In the genomic region with DNA sequence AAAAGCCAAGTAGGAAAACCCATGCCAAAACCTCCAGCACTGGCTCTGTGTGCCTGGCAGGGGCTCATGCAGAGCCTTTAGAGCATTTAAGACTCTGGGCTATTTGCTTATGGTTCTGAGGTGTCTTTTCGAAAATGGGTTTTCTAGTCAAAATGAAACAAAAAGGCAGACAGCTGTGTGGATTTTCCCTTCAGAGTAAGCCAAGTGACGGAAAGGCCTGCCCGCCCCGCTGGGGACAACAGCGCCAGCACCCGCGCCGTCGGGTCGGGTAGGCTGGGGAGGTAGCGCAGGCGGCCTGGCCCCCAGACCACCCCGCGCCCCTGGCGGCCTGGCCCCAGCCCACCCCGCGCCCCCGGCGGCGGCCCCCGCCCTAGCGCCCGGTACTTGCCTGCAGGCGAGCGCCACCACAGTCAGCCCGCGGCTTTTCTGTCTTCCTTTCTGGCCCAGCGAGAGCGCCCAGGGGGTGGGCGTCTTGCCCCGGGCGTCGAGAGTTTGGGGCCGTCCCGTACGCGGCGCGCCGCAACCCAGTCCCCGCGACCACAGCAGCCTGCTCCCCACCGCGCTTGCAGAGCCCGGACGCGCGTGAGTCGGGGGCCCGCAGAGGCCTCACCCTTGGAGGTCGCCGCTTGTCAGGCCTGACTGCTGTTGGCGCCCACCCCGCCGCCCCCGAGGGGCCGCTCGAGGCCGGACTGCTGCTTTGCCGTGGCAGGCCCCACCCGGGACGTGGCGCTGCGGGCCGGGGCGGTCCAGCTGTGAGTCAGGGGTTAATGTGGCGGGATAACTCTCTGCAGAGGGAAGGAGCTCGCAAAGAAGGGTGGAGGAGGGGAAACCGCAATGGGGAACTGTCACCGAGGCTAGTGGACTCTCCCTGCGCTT, we compare ENCODE assay signal across 8 cellular contexts. TPM values are rescaled to one million over a fixed set of nuclear protein-coding genes. Genes with fewer than 3 reads are reported as not detected.
DNase-seq lines count a peak whose midpoint lies in the region; ATAC-seq and TF ChIP-seq lines count a peak whose summit lies in the region.

TICAM2 (minus strand) TSS at position 771 of the 876 bp plus-strand sequence. CDS start 21,223 bp downstream, outside the sequence.

- CTCF ChIA-PET in activated CD4-positive, alpha-beta memory T cell treated with anti-CD3 and anti-CD28 coated beads for 36 hours (lab: Charles Lee), result interaction anchor here (0.7 to 2.0 kb wide), 2 partner anchors 13 to 23 kb away, joined by 3 to 6 read pairs; no protein-coding TSS in a partner anchor

- H4K20me1 ChIP-seq in GM23338 (replicated peaks; ENCODE audit: insufficient read depth), result no peaks in the 10 kb centered on the region; the same call in 1 of the 2 replicates

- peaks cover 24% of the 10 kb centered on the region for H3K4me1 Mint-ChIP-seq in GM23338
- peaks cover 25% of the 10 kb centered on the region for H3K4me1 Mint-ChIP-seq in activated CD4-positive, alpha-beta memory T cell treated with anti-CD3 and anti-CD28 coated beads for 36 hours (ENCODE audit: low read depth)
- H3K4me1 Mint-ChIP-seq in effector memory CD8-positive, alpha-beta T cell (ENCODE audit: low read depth in 2 of 2), result peaks cover 6 to 17% of the 10 kb centered on the region in 2 donors

- H3K36me3 ChIP-seq in GM23338 (ENCODE audit: insufficient read depth), result no peaks in the 10 kb centered on the region
- H3K36me3 ChIP-seq in MG63, result peaks cover 26% of the 10 kb centered on the region

- peak within 1 kb of the TSS; percentile 65 for H3K4me3 Mint-ChIP-seq in GM23338
- H3K4me3 Mint-ChIP-seq in activated CD4-positive, alpha-beta memory T cell treated with anti-CD3 and anti-CD28 coated beads for 36 hours, result peak within 1 kb of the TSS; percentile 53
- H3K4me3 Mint-ChIP-seq in effector memory CD8-positive, alpha-beta T cell, result peak within 1 kb of the TSS; percentile 70 to 72

- H3K9me3 ChIP-seq in MG63, result no peaks in the 10 kb centered on the region

- peak within 1 kb of the TSS; percentile 51 for H3K27ac ChIP-seq in GM23338 (ENCODE audit: low read depth)

- POLR2A ChIA-PET in activated CD4-positive, alpha-beta memory T cell treated with anti-CD3 and anti-CD28 coated beads for 36 hours (lab: Charles Lee), result interaction anchor here (0.8 to 0.9 kb wide), 2 partner anchors 23 to 28 kb away, joined by 4 read pairs; partner anchors contain the start of gene TMED7

- H3K36me3 Mint-ChIP-seq in GM23338 (ENCODE audit: low read depth), result no peaks in the 10 kb centered on the region; the same call in 1 of the 3 replicates
- peaks cover 15% of the 10 kb centered on the region for H3K36me3 Mint-ChIP-seq in activated CD4-positive, alpha-beta memory T cell treated with anti-CD3 and anti-CD28 coated beads for 36 hours
- peaks cover 8% of the 10 kb centered on the region for H3K36me3 Mint-ChIP-seq in effector memory CD8-positive, alpha-beta T cell (ENCODE audit: insufficient read depth)

- H3K4me1 ChIP-seq in GM23338 (ENCODE audit: insufficient read depth), result peaks cover 20% of the 10 kb centered on the region

- intact Hi-C loops in activated CD4-positive, alpha-beta memory T cell treated with anti-CD3 and anti-CD28 coated beads for 36 hours (cut with micrococcal nuclease), result loop anchor here (1.0 to 2.0 kb wide), 2 partner anchors 24 to 57 kb away; partner anchors contain the start of genes FEM1C and TMED7

- H2AFZ ChIP-seq in GM23338, result peak within 1 kb of the TSS; percentile 95

- H3K9me3 Mint-ChIP-seq in GM23338, result no peaks in the 10 kb centered on the region
- H3K9me3 Mint-ChIP-seq in activated CD4-positive, alpha-beta memory T cell treated with anti-CD3 and anti-CD28 coated beads for 36 hours, result no peaks in the 10 kb centered on the region
- no peaks in the 10 kb centered on the region for H3K9me3 Mint-ChIP-seq in effector memory CD8-positive, alpha-beta T cell

- H3K4me3 ChIP-seq in GM12865 (ENCODE audit: low read depth, low read length) (peak within 1 kb of the TSS; percentile 86), GM23338 (peak within 1 kb of the TSS; percentile 70), MG63 (peak within 1 kb of the TSS; percentile 56)

- no peaks in the 10 kb centered on the region; the same call in 1 of the 2 replicates for H3K79me2 ChIP-seq in GM23338 (replicated peaks; ENCODE audit: insufficient read depth)

- ATAC-seq in GM23338, result peak; percentile 91
- peak; percentile 83 for ATAC-seq in effector memory CD8-positive, alpha-beta T cell (replicated peaks)

- no peaks in the 10 kb centered on the region for H3K9me2 ChIP-seq in GM23338 (ENCODE audit: insufficient read depth)

- TF ChIP-seq CTCF in GM12865 (IDR thresholded peaks at IDR 0.05; ENCODE audit: insufficient read depth, low read depth, low read length, missing control alignments), result peak; percentile 12
- peak in 1 of 2 experiments; percentile 37; a peak in 2 of 4 replicates for TF ChIP-seq CTCF in GM23338 (conservative IDR thresholded peaks at IDR 0.05; ENCODE audit: low read depth in 2 of 2)

- peaks cover 6% of the 10 kb centered on the region; the same call in 1 of the 2 replicates for H3F3A ChIP-seq in GM23338 (replicated peaks; ENCODE audit: low read depth)

- H3K27ac Mint-ChIP-seq in GM23338, result peak within 1 kb of the TSS; percentile 50; the same call in 1 of the 2 replicates
- H3K27ac Mint-ChIP-seq in activated CD4-positive, alpha-beta memory T cell treated with anti-CD3 and anti-CD28 coated beads for 36 hours, result peak within 1 kb of the TSS; percentile 18
- peak within 1 kb of the TSS; percentile 41 to 86 for H3K27ac Mint-ChIP-seq in effector memory CD8-positive, alpha-beta T cell

- peak within 1 kb of the TSS; percentile 91 for H3K4me2 ChIP-seq in GM23338

- DNase-seq in GM12865 (ENCODE audit: low read depth) (peak; percentile 90), GM23338 (ENCODE audit: low spot score) (peak; percentile 84), MG63 (peak; percentile 83), mesenteric fat pad (ENCODE audit: low spot score) (peak; percentile 93), NCI-H1417 treated with DMSO at 0.1 percent for 48 hours (lab: John Stamatoyannopoulos, UW) (no peak)
- DNase-seq in activated CD4-positive, alpha-beta memory T cell treated with anti-CD3 and anti-CD28 coated beads for 36 hours, result peak; percentile 76
- DNase-seq in effector memory CD8-positive, alpha-beta T cell, result peak; percentile 45 to 53 (median 49)
- DNase-seq in stimulated activated CD8-positive, alpha-beta memory T cell treated with anti-CD3 and anti-CD28 coated beads, Interleukin-2, amount 100 ng/mL, for 48 hours (ENCODE audit: low read depth in 2 of 2), result peak; percentile 41 to 54

- H3K27me3 ChIP-seq in GM23338 (ENCODE audit: insufficient read depth) (peaks cover 5% of the 10 kb centered on the region; the same call in 1 of the 2 replicates), MG63 (no peaks in the 10 kb centered on the region)

- peaks cover 3% of the 10 kb centered on the region for H3K27me3 Mint-ChIP-seq in GM23338 (ENCODE audit: insufficient read depth, low read depth, poor library complexity)
- no peaks in the 10 kb centered on the region for H3K27me3 Mint-ChIP-seq in activated CD4-positive, alpha-beta memory T cell treated with anti-CD3 and anti-CD28 coated beads for 36 hours
- no peaks in the 10 kb centered on the region for H3K27me3 Mint-ChIP-seq in effector memory CD8-positive, alpha-beta T cell

RNA-seq across cellular contexts. Expression of gene TICAM2, which starts in this region (rescaled TPM):
- not detected in 2 replicates for total RNA-seq in GM23338 (2014; rRNA removed; shearing (Covaris generic))
- 1.0 and 1.4 TPM in 2 replicates for polyA plus RNA-seq in GM23338 (2016; fragmentation: Nextera tagmentation; extraction: Ambion mirVana)
- total RNA-seq in MG63 (2014; rRNA removed; shearing (Covaris generic); ENCODE audit: low replicate concordance), result 1.2 and 6.3 TPM in 2 replicates
- total RNA-seq in activated CD4-positive, alpha-beta memory T cell treated with anti-CD3 and anti-CD28 coated beads for 36 hours, result 1 to 10 TPM in 1 of 2 experiments, under 1 TPM in 1; 0.40 to 2.0 TPM
- total RNA-seq in mesenteric fat pad, result 6.3 TPM
